18 cellular contexts compared by ENCODE assay signal in genomic region chr2:40289771-40290404, GRCh38.
DNase-seq lines count a peak whose midpoint lies in the region; ATAC-seq and TF ChIP-seq lines count a peak whose summit lies in the region.
"Had no signal": no experiment of that assay in that cellular context is flagged by ENCODE, and none has a peak within 500 bp of the region (broad histone marks: within the 10 kb centered on the region; RNA-seq: fewer than 3 reads in every experiment).

No MANE protein-coding gene starts in this region.

- no peaks in the 10 kb centered on the region for H3K27me3 Mint-ChIP-seq in natural killer cell (ENCODE audit: low read depth in 2 of 2)
- no peaks in the 10 kb centered on the region for H3K27me3 Mint-ChIP-seq in natural killer cell treated with Interleukin-12 subunit alpha and Interleukin-12 subunit beta and Interleukin-15 and Interleukin-18, amount 100 ng/mL, for 72 hours
- H3K27me3 Mint-ChIP-seq in activated T-helper 1 cell treated with anti-CD3 and anti-CD28 coated beads, Interleukin-12 subunit alpha, Interleukin-12 subunit beta, Interleukin-2, Interleukin-4 antibody, amounts not matched to agents 30 ng/mL and 10 ng/mL and 1 ng/mL, durations not matched to agents 14 hours and 24 hours and 36 hours (ENCODE audit: insufficient read depth) = peaks cover 3% of the 10 kb centered on the region

- H3K9me3 Mint-ChIP-seq in natural killer cell = no peaks in the 10 kb centered on the region
- H3K9me3 Mint-ChIP-seq in natural killer cell treated with Interleukin-12 subunit alpha and Interleukin-12 subunit beta and Interleukin-15 and Interleukin-18, amount 100 ng/mL, for 72 hours = no peaks in the 10 kb centered on the region
- H3K9me3 Mint-ChIP-seq in activated T-helper 1 cell treated with anti-CD3 and anti-CD28 coated beads, Interleukin-12 subunit alpha, Interleukin-12 subunit beta, Interleukin-2, Interleukin-4 antibody, amounts not matched to agents 30 ng/mL and 10 ng/mL and 1 ng/mL, durations not matched to agents 14 hours and 24 hours and 36 hours = no peaks in the 10 kb centered on the region

- intact Hi-C loops in natural killer cell (cut with micrococcal nuclease) = no loop called here
- intact Hi-C loops in activated T-helper 1 cell treated with anti-CD3 and anti-CD28 coated beads, Interleukin-12 subunit alpha, Interleukin-12 subunit beta, Interleukin-2, Interleukin-4 antibody, amounts not matched to agents 30 ng/mL and 10 ng/mL and 1 ng/mL, durations not matched to agents 14 hours and 24 hours and 36 hours (cut with micrococcal nuclease) = no loop called here
- intact Hi-C loops in thyroid gland (cut with DNase I) = no loop called here

- TF ChIP-seq CTCF in natural killer cell (IDR thresholded peaks at IDR 0.05) (no peak), foreskin keratinocyte (conservative IDR thresholded peaks at IDR 0.05) (no peak), thyroid gland (IDR thresholded peaks at IDR 0.05) (no peak)

- no peaks in the 10 kb centered on the region for H3K36me3 Mint-ChIP-seq in natural killer cell
- no peaks in the 10 kb centered on the region for H3K36me3 Mint-ChIP-seq in natural killer cell treated with Interleukin-12 subunit alpha and Interleukin-12 subunit beta and Interleukin-15 and Interleukin-18, amount 100 ng/mL, for 72 hours
- H3K36me3 Mint-ChIP-seq in activated T-helper 1 cell treated with anti-CD3 and anti-CD28 coated beads, Interleukin-12 subunit alpha, Interleukin-12 subunit beta, Interleukin-2, Interleukin-4 antibody, amounts not matched to agents 30 ng/mL and 10 ng/mL and 1 ng/mL, durations not matched to agents 14 hours and 24 hours and 36 hours (ENCODE audit: low read depth) = no peaks in the 10 kb centered on the region

- H3K4me1 ChIP-seq in thymus (ENCODE audit: control insufficient read depth, insufficient read depth, low read length) (no peaks in the 10 kb centered on the region), foreskin keratinocyte (no peaks in the 10 kb centered on the region), thyroid gland (no peaks in the 10 kb centered on the region)

- H3K4me3 Mint-ChIP-seq in natural killer cell = peak overlapping the region; percentile 0
- no peak overlapping the region for H3K4me3 Mint-ChIP-seq in natural killer cell treated with Interleukin-12 subunit alpha and Interleukin-12 subunit beta and Interleukin-15 and Interleukin-18, amount 100 ng/mL, for 72 hours
- H3K4me3 Mint-ChIP-seq in activated T-helper 1 cell treated with anti-CD3 and anti-CD28 coated beads, Interleukin-12 subunit alpha, Interleukin-12 subunit beta, Interleukin-2, Interleukin-4 antibody, amounts not matched to agents 30 ng/mL and 10 ng/mL and 1 ng/mL, durations not matched to agents 14 hours and 24 hours and 36 hours = peak overlapping the region; percentile 52

- 89% methylated on average over 7 of the region's 7 CpGs for WGBS in thymus
- WGBS in thyroid gland, 2 donors = 95 to 97% methylated on average over 7 of the region's 7 CpGs

- H3K27me3 ChIP-seq in thymus (ENCODE audit: control insufficient read depth, insufficient read depth) (no peaks in the 10 kb centered on the region), foreskin keratinocyte (no peaks in the 10 kb centered on the region), thyroid gland (no peaks in the 10 kb centered on the region)
- H3K27me3 ChIP-seq: transverse colon had no signal

- H3K4me3 ChIP-seq in thymus (ENCODE audit: low read length) (peak overlapping the region; percentile 19), thyroid gland (replicated peaks in 1 of 3) (no peak overlapping the region)
- H3K4me3 ChIP-seq: transverse colon had no signal

- H3K9me3 ChIP-seq in thymus (ENCODE audit: control insufficient read depth) (no peaks in the 10 kb centered on the region), thyroid gland (no peaks in the 10 kb centered on the region)
- H3K9me3 ChIP-seq: transverse colon had no signal

- H3K27ac ChIP-seq in thymus (ENCODE audit: low read depth) = no peak overlapping the region
- H3K27ac ChIP-seq in foreskin keratinocyte = no peak overlapping the region
- H3K27ac ChIP-seq in thyroid gland = no peak overlapping the region
- H3K27ac ChIP-seq: RWPE1, transverse colon had no signal

- no peaks in the 10 kb centered on the region for H3K4me1 Mint-ChIP-seq in natural killer cell
- no peaks in the 10 kb centered on the region for H3K4me1 Mint-ChIP-seq in natural killer cell treated with Interleukin-12 subunit alpha and Interleukin-12 subunit beta and Interleukin-15 and Interleukin-18, amount 100 ng/mL, for 72 hours (ENCODE audit: low read depth in 2 of 2)
- H3K4me1 Mint-ChIP-seq in activated T-helper 1 cell treated with anti-CD3 and anti-CD28 coated beads, Interleukin-12 subunit alpha, Interleukin-12 subunit beta, Interleukin-2, Interleukin-4 antibody, amounts not matched to agents 30 ng/mL and 10 ng/mL and 1 ng/mL, durations not matched to agents 14 hours and 24 hours and 36 hours (ENCODE audit: low read depth) = no peaks in the 10 kb centered on the region

- no peak for TF ChIP-seq POLR2A in thyroid gland (IDR thresholded peaks at IDR 0.05)

- ATAC-seq in natural killer cell (no peak), HG02798 (IDR thresholded peaks at IDR 0.05; ENCODE audit: poor library complexity, unreplicated experiment) (peak; percentile 61), HG03280 (IDR thresholded peaks at IDR 0.05; ENCODE audit: unreplicated experiment) (no peak), foreskin keratinocyte (no peak)
- no peak for ATAC-seq in natural killer cell treated with Interleukin-12 subunit alpha and Interleukin-12 subunit beta and Interleukin-15 and Interleukin-18, amount 100 ng/mL, for 72 hours
- ATAC-seq: activated CD4-positive, CD25-positive, alpha-beta regulatory T cell treated with anti-CD3 and anti-CD28 coated beads, Interleukin-2, amount 50 U/mL, for 24 hours had no signal

- H3K36me3 ChIP-seq in thymus (ENCODE audit: control insufficient read depth, insufficient read depth) (no peaks in the 10 kb centered on the region), thyroid gland (no peaks in the 10 kb centered on the region)
- H3K36me3 ChIP-seq: transverse colon had no signal

- H3K27ac Mint-ChIP-seq in natural killer cell = no peak overlapping the region
- no peak overlapping the region for H3K27ac Mint-ChIP-seq in natural killer cell treated with Interleukin-12 subunit alpha and Interleukin-12 subunit beta and Interleukin-15 and Interleukin-18, amount 100 ng/mL, for 72 hours
- no peak overlapping the region for H3K27ac Mint-ChIP-seq in activated T-helper 1 cell treated with anti-CD3 and anti-CD28 coated beads, Interleukin-12 subunit alpha, Interleukin-12 subunit beta, Interleukin-2, Interleukin-4 antibody, amounts not matched to agents 30 ng/mL and 10 ng/mL and 1 ng/mL, durations not matched to agents 14 hours and 24 hours and 36 hours

- DNase-seq in natural killer cell (no peak), foreskin keratinocyte (no peak), thyroid gland (no peak)
- DNase-seq in natural killer cell treated with Interleukin-12 subunit alpha and Interleukin-12 subunit beta and Interleukin-15 and Interleukin-18, amount 100 ng/mL, for 72 hours (ENCODE audit: low spot score) = no peak
- DNase-seq in activated T-helper 1 cell treated with anti-CD3 and anti-CD28 coated beads, Interleukin-12 subunit alpha, Interleukin-12 subunit beta, Interleukin-2, Interleukin-4 antibody, amounts not matched to agents 30 ng/mL and 10 ng/mL and 1 ng/mL, durations not matched to agents 14 hours and 24 hours and 36 hours (ENCODE audit: low spot score) = no peak
- DNase-seq: activated T-cell treated with anti-CD3 and anti-CD28 coated beads, Interleukin-2, amount 50 U/mL, for 1 hour; IMR-90; kidney; NCI-H1092 treated with DMSO at 0.1 percent for 48 hours; NCI-H748 treated with DMSO at 0.1 percent for 48 hours; stimulated activated CD4-positive, alpha-beta T cell treated with anti-CD3 and anti-CD28 coated beads, Interleukin-4, amount 100 ng/mL, for 1 hour; stimulated activated CD8-positive, alpha-beta memory T cell treated with anti-CD3 and anti-CD28 coated beads, Interleukin-4, amount 100 ng/mL, for 48 hours; transverse colon had no signal
